1 cellular context compared by ENCODE assay signal in the genomic region with DNA sequence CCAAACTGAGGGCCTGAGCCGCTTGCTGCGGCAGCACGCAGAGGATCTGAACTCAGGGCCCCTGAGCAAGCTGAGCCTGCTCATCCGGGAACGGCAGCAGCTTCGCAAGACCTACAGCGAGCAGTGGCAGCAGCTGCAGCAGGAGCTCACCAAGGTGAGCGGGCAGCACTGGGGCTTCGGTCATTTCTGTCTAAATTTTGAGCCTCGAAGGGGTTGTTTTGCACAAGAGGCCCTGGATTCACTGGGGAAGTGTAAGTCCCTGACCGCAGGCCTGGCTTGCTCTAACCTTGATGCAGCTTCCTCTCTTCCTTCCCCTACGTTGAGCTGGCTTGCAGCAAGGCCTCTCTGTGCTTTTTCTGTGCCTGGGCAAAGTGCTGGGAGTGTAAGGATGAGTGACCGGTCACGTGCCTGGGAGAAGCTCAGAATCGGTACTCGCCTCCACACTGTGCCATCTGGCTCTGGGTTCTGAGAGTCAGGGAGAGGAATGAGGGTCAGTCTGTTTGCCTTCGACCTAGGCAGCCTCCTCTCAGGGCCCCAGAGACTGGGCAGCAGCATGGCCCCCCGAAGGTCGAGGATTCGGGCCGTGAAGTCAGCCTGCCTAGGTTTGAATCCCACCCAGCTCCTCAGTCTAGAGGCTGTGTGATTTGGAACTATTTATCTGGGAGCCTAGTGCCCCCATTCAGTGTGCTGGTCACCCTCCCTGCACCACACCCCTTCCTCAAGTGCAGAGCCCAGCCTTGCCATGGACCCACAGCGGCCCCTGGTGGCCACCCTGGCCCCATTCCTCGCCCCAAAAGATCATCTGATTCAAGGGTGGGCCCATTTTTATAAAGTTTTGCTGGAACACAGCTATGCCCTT.
TF ChIP-seq lines count a peak whose summit lies in the region.

No MANE protein-coding gene starts in this region.

TF ChIP-seq in K562, 482 proteins besides CTCF, POLR2A, EP300 and RAD21 (continued from another document and continues in another):
- TF ChIP-seq, protein P1, sequence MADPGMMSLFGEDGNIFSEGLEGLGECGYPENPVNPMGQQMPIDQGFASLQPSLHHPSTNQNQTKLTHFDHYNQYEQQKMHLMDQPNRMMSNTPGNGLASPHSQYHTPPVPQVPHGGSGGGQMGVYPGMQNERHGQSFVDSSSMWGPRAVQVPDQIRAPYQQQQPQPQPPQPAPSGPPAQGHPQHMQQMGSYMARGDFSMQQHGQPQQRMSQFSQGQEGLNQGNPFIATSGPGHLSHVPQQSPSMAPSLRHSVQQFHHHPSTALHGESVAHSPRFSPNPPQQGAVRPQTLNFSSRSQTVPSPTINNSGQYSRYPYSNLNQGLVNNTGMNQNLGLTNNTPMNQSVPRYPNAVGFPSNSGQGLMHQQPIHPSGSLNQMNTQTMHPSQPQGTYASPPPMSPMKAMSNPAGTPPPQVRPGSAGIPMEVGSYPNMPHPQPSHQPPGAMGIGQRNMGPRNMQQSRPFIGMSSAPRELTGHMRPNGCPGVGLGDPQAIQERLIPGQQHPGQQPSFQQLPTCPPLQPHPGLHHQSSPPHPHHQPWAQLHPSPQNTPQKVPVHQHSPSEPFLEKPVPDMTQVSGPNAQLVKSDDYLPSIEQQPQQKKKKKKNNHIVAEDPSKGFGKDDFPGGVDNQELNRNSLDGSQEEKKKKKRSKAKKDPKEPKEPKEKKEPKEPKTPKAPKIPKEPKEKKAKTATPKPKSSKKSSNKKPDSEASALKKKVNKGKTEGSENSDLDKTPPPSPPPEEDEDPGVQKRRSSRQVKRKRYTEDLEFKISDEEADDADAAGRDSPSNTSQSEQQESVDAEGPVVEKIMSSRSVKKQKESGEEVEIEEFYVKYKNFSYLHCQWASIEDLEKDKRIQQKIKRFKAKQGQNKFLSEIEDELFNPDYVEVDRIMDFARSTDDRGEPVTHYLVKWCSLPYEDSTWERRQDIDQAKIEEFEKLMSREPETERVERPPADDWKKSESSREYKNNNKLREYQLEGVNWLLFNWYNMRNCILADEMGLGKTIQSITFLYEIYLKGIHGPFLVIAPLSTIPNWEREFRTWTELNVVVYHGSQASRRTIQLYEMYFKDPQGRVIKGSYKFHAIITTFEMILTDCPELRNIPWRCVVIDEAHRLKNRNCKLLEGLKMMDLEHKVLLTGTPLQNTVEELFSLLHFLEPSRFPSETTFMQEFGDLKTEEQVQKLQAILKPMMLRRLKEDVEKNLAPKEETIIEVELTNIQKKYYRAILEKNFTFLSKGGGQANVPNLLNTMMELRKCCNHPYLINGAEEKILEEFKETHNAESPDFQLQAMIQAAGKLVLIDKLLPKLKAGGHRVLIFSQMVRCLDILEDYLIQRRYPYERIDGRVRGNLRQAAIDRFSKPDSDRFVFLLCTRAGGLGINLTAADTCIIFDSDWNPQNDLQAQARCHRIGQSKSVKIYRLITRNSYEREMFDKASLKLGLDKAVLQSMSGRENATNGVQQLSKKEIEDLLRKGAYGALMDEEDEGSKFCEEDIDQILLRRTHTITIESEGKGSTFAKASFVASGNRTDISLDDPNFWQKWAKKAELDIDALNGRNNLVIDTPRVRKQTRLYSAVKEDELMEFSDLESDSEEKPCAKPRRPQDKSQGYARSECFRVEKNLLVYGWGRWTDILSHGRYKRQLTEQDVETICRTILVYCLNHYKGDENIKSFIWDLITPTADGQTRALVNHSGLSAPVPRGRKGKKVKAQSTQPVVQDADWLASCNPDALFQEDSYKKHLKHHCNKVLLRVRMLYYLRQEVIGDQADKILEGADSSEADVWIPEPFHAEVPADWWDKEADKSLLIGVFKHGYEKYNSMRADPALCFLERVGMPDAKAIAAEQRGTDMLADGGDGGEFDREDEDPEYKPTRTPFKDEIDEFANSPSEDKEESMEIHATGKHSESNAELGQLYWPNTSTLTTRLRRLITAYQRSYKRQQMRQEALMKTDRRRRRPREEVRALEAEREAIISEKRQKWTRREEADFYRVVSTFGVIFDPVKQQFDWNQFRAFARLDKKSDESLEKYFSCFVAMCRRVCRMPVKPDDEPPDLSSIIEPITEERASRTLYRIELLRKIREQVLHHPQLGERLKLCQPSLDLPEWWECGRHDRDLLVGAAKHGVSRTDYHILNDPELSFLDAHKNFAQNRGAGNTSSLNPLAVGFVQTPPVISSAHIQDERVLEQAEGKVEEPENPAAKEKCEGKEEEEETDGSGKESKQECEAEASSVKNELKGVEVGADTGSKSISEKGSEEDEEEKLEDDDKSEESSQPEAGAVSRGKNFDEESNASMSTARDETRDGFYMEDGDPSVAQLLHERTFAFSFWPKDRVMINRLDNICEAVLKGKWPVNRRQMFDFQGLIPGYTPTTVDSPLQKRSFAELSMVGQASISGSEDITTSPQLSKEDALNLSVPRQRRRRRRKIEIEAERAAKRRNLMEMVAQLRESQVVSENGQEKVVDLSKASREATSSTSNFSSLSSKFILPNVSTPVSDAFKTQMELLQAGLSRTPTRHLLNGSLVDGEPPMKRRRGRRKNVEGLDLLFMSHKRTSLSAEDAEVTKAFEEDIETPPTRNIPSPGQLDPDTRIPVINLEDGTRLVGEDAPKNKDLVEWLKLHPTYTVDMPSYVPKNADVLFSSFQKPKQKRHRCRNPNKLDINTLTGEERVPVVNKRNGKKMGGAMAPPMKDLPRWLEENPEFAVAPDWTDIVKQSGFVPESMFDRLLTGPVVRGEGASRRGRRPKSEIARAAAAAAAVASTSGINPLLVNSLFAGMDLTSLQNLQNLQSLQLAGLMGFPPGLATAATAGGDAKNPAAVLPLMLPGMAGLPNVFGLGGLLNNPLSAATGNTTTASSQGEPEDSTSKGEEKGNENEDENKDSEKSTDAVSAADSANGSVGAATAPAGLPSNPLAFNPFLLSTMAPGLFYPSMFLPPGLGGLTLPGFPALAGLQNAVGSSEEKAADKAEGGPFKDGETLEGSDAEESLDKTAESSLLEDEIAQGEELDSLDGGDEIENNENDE (IDR thresholded peaks at IDR 0.05; ENCODE audit: low read depth, low read length) = no peak
- TF ChIP-seq RBFOX2 (IDR thresholded peaks at IDR 0.05; ENCODE audit: low read depth, low read length) (no peak), ZNF311 (CRISPR knock-in tag; IDR thresholded peaks at IDR 0.05) (0 out of 2 replicates have a peak, but pooled peaks have one; percentile 25), MTA1 (IDR thresholded peaks at IDR 0.05; ENCODE audit: borderline replicate concordance) (no peak), SMARCA4 (IDR thresholded peaks at IDR 0.05) (no peak), FOSL1 (tag; conservative IDR thresholded peaks at IDR 0.05) (no peak), SETDB1 (IDR thresholded peaks at IDR 0.05; ENCODE audit: low read length) (no peak), SLC30A9 (CRISPR knock-in tag; IDR thresholded peaks at IDR 0.05) (no peak), MECOM (CRISPR knock-in tag; IDR thresholded peaks at IDR 0.05) (peak; percentile 56; the same call in 1 of the 2 replicates), ZBED1 (IDR thresholded peaks at IDR 0.05) (no peak), DMBX1 (CRISPR knock-in tag; IDR thresholded peaks at IDR 0.05; ENCODE audit: borderline replicate concordance) (no peak), ZNF507 (tag; conservative IDR thresholded peaks at IDR 0.05) (no peak), STAT5B (CRISPR knock-in tag; IDR thresholded peaks at IDR 0.05) (no peak), SRF (CRISPR knock-in tag; IDR thresholded peaks at IDR 0.05) (peak in 1 of 2 experiments; percentile 55; a peak in 1 of 4 replicates), ARID1B (IDR thresholded peaks at IDR 0.05) (no peak; the same call in 1 of the 2 replicates), ZNF347 (CRISPR knock-in tag; IDR thresholded peaks at IDR 0.05; ENCODE audit: low read depth) (no peak), MEF2A (IDR thresholded peaks at IDR 0.05; ENCODE audit: control insufficient read depth, low read depth, low read length) (no peak), ZNF551 (CRISPR knock-in tag; IDR thresholded peaks at IDR 0.05) (no peak)
- TF ChIP-seq, protein P2, sequence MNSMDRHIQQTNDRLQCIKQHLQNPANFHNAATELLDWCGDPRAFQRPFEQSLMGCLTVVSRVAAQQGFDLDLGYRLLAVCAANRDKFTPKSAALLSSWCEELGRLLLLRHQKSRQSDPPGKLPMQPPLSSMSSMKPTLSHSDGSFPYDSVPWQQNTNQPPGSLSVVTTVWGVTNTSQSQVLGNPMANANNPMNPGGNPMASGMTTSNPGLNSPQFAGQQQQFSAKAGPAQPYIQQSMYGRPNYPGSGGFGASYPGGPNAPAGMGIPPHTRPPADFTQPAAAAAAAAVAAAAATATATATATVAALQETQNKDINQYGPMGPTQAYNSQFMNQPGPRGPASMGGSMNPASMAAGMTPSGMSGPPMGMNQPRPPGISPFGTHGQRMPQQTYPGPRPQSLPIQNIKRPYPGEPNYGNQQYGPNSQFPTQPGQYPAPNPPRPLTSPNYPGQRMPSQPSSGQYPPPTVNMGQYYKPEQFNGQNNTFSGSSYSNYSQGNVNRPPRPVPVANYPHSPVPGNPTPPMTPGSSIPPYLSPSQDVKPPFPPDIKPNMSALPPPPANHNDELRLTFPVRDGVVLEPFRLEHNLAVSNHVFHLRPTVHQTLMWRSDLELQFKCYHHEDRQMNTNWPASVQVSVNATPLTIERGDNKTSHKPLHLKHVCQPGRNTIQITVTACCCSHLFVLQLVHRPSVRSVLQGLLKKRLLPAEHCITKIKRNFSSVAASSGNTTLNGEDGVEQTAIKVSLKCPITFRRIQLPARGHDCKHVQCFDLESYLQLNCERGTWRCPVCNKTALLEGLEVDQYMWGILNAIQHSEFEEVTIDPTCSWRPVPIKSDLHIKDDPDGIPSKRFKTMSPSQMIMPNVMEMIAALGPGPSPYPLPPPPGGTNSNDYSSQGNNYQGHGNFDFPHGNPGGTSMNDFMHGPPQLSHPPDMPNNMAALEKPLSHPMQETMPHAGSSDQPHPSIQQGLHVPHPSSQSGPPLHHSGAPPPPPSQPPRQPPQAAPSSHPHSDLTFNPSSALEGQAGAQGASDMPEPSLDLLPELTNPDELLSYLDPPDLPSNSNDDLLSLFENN (IDR thresholded peaks at IDR 0.05; ENCODE audit: low read depth in 2 of 2, low read length in 2 of 2) = no peak
- TF ChIP-seq, protein P3, sequence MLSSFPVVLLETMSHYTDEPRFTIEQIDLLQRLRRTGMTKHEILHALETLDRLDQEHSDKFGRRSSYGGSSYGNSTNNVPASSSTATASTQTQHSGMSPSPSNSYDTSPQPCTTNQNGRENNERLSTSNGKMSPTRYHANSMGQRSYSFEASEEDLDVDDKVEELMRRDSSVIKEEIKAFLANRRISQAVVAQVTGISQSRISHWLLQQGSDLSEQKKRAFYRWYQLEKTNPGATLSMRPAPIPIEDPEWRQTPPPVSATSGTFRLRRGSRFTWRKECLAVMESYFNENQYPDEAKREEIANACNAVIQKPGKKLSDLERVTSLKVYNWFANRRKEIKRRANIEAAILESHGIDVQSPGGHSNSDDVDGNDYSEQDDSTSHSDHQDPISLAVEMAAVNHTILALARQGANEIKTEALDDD (IDR thresholded peaks at IDR 0.05) = no peak
- TF ChIP-seq, protein P4, sequence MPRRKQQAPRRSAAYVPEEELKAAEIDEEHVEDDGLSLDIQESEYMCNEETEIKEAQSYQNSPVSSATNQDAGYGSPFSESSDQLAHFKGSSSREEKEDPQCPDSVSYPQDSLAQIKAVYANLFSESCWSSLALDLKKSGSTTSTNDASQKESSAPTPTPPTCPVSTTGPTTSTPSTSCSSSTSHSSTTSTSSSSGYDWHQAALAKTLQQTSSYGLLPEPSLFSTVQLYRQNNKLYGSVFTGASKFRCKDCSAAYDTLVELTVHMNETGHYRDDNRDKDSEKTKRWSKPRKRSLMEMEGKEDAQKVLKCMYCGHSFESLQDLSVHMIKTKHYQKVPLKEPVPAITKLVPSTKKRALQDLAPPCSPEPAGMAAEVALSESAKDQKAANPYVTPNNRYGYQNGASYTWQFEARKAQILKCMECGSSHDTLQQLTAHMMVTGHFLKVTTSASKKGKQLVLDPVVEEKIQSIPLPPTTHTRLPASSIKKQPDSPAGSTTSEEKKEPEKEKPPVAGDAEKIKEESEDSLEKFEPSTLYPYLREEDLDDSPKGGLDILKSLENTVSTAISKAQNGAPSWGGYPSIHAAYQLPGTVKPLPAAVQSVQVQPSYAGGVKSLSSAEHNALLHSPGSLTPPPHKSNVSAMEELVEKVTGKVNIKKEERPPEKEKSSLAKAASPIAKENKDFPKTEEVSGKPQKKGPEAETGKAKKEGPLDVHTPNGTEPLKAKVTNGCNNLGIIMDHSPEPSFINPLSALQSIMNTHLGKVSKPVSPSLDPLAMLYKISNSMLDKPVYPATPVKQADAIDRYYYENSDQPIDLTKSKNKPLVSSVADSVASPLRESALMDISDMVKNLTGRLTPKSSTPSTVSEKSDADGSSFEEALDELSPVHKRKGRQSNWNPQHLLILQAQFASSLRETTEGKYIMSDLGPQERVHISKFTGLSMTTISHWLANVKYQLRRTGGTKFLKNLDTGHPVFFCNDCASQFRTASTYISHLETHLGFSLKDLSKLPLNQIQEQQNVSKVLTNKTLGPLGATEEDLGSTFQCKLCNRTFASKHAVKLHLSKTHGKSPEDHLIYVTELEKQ (CRISPR knock-in tag; IDR thresholded peaks at IDR 0.05) = no peak
- TF ChIP-seq, protein P5, sequence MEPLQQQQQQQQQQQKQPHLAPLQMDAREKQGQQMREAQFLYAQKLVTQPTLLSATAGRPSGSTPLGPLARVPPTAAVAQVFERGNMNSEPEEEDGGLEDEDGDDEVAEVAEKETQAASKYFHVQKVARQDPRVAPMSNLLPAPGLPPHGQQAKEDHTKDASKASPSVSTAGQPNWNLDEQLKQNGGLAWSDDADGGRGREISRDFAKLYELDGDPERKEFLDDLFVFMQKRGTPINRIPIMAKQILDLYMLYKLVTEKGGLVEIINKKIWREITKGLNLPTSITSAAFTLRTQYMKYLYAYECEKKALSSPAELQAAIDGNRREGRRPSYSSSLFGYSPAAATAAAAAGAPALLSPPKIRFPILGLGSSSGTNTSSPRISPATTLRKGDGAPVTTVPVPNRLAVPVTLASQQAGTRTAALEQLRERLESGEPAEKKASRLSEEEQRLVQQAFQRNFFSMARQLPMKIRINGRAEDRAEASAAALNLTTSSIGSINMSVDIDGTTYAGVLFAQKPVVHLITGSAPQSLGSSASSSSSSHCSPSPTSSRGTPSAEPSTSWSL (CRISPR knock-in tag; IDR thresholded peaks at IDR 0.05; ENCODE audit: borderline replicate concordance) = no peak
- TF ChIP-seq, protein P6, sequence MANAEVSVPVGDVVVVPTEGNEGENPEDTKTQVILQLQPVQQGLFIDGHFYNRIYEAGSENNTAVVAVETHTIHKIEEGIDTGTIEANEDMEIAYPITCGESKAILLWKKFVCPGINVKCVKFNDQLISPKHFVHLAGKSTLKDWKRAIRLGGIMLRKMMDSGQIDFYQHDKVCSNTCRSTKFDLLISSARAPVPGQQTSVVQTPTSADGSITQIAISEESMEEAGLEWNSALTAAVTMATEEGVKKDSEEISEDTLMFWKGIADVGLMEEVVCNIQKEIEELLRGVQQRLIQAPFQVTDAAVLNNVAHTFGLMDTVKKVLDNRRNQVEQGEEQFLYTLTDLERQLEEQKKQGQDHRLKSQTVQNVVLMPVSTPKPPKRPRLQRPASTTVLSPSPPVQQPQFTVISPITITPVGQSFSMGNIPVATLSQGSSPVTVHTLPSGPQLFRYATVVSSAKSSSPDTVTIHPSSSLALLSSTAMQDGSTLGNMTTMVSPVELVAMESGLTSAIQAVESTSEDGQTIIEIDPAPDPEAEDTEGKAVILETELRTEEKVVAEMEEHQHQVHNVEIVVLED (CRISPR knock-in tag; IDR thresholded peaks at IDR 0.05) = no peak
- TF ChIP-seq, protein P7, sequence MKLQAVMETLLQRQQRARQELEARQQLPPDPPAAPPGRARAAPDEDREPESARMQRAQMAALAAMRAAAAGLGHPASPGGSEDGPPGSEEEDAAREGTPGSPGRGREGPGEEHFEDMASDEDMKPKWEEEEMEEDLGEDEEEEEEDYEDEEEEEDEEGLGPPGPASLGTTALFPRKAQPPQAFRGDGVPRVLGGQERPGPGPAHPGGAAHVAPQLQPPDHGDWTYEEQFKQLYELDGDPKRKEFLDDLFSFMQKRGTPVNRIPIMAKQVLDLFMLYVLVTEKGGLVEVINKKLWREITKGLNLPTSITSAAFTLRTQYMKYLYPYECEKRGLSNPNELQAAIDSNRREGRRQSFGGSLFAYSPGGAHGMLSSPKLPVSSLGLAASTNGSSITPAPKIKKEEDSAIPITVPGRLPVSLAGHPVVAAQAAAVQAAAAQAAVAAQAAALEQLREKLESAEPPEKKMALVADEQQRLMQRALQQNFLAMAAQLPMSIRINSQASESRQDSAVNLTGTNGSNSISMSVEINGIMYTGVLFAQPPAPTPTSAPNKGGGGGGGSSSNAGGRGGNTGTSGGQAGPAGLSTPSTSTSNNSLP (IDR thresholded peaks at IDR 0.05; ENCODE audit: borderline replicate concordance, low read depth, low read length) = no peak
